Comparison of ENCODE assay signal across 9 cellular contexts in the genomic region with DNA sequence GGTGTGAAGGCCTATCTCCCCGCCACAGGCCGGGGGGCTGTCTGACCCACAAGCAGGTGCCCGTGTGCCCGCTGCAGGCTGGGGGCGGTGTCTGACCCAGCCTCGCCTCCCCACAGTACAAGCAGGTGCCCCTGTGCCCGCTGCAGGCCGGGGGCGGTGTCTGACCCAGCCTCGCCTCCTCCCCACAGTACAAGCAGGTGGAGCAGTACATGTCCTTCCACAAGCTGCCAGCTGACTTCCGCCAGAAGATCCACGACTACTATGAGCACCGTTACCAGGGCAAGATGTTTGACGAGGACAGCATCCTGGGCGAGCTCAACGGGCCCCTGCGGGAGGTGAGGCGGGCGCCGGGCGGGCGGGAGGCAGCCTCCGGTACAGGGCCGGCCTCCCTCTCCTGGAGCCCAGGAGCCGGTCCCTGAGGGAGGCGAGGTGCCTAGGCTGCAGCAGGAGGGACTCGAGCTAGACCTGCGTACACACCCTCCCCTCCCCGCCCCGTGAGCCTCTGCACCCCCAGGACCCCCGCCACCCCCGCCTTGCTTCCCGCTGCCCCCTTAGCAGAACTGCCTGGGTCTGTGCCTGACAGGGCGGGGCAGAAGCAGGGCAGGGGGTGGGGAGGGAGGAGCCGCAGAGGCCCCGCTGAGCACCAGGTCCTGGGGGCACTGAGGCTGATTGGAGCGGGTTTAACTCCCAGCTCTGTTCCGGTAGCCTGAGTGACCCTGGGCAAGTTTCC. TPM values are rescaled to one million over a fixed set of nuclear protein-coding genes. Genes with fewer than 3 reads are reported as not detected.
DNase-seq lines count a peak whose midpoint lies in the region; ATAC-seq and TF ChIP-seq lines count a peak whose summit lies in the region.
"Had no signal": no experiment of that assay in that cellular context is flagged by ENCODE, and none has a peak within 500 bp of the region (broad histone marks: within the 10 kb centered on the region; RNA-seq: fewer than 3 reads in every experiment).

No MANE protein-coding gene starts in this region.

- H3K27ac ChIP-seq in SJSA1 (peak overlapping the region; percentile 93), colonic mucosa (peak overlapping the region; percentile 22), skeletal muscle tissue (ENCODE audit: low read depth, low read length) (peak overlapping the region; percentile 1)

- no peak overlapping the region for H3K9ac ChIP-seq in colonic mucosa (ENCODE audit: low read depth in 2 of 2, low read length in 2 of 2)
- no peak overlapping the region for H3K9ac ChIP-seq in skeletal muscle tissue (ENCODE audit: low read depth in 1 of 3, low read length in 3 of 3)

- no peak for ATAC-seq in HG03025 (IDR thresholded peaks at IDR 0.05; ENCODE audit: low FRiP score, unreplicated experiment)

- DNase-seq in GM12865 (ENCODE audit: low read depth) (peak; percentile 70), SJSA1 (ENCODE audit: low read depth in 1 of 2, low spot score in 2 of 2) (peak in 1 of 2 experiments; percentile 60), colonic mucosa (no peak), NCI-H1092 treated with DMSO at 0.1 percent for 48 hours (lab: John Stamatoyannopoulos, UW) (no peak), NOMO-1 treated with DMSO at 0.1 percent for 48 hours (lab: John Stamatoyannopoulos, UW; ENCODE audit: unreplicated experiment) (no peak), HCEC 1CT (no peak)
- DNase-seq: NCI-H1694 treated with DMSO at 0.1 percent for 48 hours had no signal

- TF ChIP-seq CTCF in GM12865 (IDR thresholded peaks at IDR 0.05; ENCODE audit: insufficient read depth, low read depth, low read length, missing control alignments) (no peak), colonic mucosa (IDR thresholded peaks at IDR 0.05) (no peak)

- H3K27me3 ChIP-seq in SJSA1 (replicated peaks): no peaks in the 10 kb centered on the region
- H3K27me3 ChIP-seq in colonic mucosa: peaks cover 24% of the 10 kb centered on the region
- peaks cover 2 to 48% (median 11%) of the 10 kb centered on the region in 3 donors for H3K27me3 ChIP-seq in skeletal muscle tissue (ENCODE audit: control insufficient read depth in 3 of 3, insufficient read depth in 3 of 3, low read length in 3 of 3)

- H3K36me3 ChIP-seq in SJSA1 (peaks cover 28% of the 10 kb centered on the region), colonic mucosa (no peaks in the 10 kb centered on the region), skeletal muscle tissue (ENCODE audit: control insufficient read depth in 3 of 3, insufficient read depth in 3 of 3, low read length in 3 of 3) (peaks cover 0 to 4% (median 0%) of the 10 kb centered on the region in 3 donors)

- intact Hi-C loops in colonic mucosa (cut with DNase I): no loop called here

- H3K9me3 ChIP-seq in SJSA1 (replicated peaks): no peaks in the 10 kb centered on the region; the same call in 1 of the 2 replicates
- H3K9me3 ChIP-seq in colonic mucosa: no peaks in the 10 kb centered on the region
- H3K9me3 ChIP-seq in skeletal muscle tissue (ENCODE audit: control insufficient read depth in 3 of 3, low read length in 3 of 3): no peaks in the 10 kb centered on the region

- H3K4me3 ChIP-seq in GM12865 (ENCODE audit: low read depth, low read length) (peak overlapping the region; percentile 61), SJSA1 (peak overlapping the region; percentile 17), colonic mucosa (peak overlapping the region; percentile 15), skeletal muscle tissue (ENCODE audit: low read length in 3 of 3) (peak overlapping the region in 1 of 3 donors; percentile 27)

- H3K4me1 ChIP-seq in SJSA1 (replicated peaks) (peaks cover 38% of the 10 kb centered on the region), colonic mucosa (no peaks in the 10 kb centered on the region), skeletal muscle tissue (ENCODE audit: control insufficient read depth in 3 of 3, insufficient read depth in 3 of 3, low read length in 3 of 3) (peaks cover 0 to 7% (median 5%) of the 10 kb centered on the region in 3 donors)

RNA-seq across cellular contexts. Expression of gene HCN2, which starts 20.6 kb away (rescaled TPM):
- 2.2 and 4.3 TPM in 2 replicates for total RNA-seq in SJSA1 (2014; rRNA removed; shearing (Covaris generic))
- under 1 TPM; 0.17 to 0.40 TPM for total RNA-seq in colonic mucosa
- total RNA-seq in skeletal muscle tissue: not detected

RNA-seq across cellular contexts. Expression of gene POLRMT, which starts 23.1 kb away (rescaled TPM):
- 44.2 and 44.7 TPM in 2 replicates for total RNA-seq in SJSA1 (2014; rRNA removed; shearing (Covaris generic))
- total RNA-seq in colonic mucosa: 10 to 100 TPM; 50.2 to 77.3 TPM
- 17.7 TPM for total RNA-seq in skeletal muscle tissue

RNA-seq across cellular contexts. Expression of gene FGF22, which starts 29.4 kb away (rescaled TPM):
- 0.13 TPM in 1 of 2 replicates, not detected in the other for total RNA-seq in SJSA1 (2014; rRNA removed; shearing (Covaris generic))
- total RNA-seq in colonic mucosa (not detected), skeletal muscle tissue (not detected)

RNA-seq across cellular contexts. Expression of gene BSG, which starts 37.8 kb away (rescaled TPM):
- total RNA-seq in SJSA1 (2014; rRNA removed; shearing (Covaris generic)): 444 and 577 TPM in 2 replicates
- 1,000 to 10,000 TPM in 1 of 2 donors, 100 to 1,000 TPM in 1; 920 to 1,084 TPM for total RNA-seq in colonic mucosa
- 144 TPM for total RNA-seq in skeletal muscle tissue

RNA-seq across cellular contexts. Expression of gene RNF126, which starts 52.8 kb away (rescaled TPM):
- total RNA-seq in SJSA1 (2014; rRNA removed; shearing (Covaris generic)): 55.9 and 79.3 TPM in 2 replicates
- total RNA-seq in colonic mucosa (10 to 100 TPM; 54.6 to 74.7 TPM), skeletal muscle tissue (12.0 TPM)

Comparison
In these comparisons a context has a peak if more than half of its experiments do, and no peak if none do; other contexts are left out.
1. H3K27ac ChIP-seq: peak in every context shown above with its lines; median percentile 93 in SJSA1; 22 in colonic mucosa; 1 in skeletal muscle tissue.